17 cellular contexts compared by ENCODE assay signal in the genomic region with DNA sequence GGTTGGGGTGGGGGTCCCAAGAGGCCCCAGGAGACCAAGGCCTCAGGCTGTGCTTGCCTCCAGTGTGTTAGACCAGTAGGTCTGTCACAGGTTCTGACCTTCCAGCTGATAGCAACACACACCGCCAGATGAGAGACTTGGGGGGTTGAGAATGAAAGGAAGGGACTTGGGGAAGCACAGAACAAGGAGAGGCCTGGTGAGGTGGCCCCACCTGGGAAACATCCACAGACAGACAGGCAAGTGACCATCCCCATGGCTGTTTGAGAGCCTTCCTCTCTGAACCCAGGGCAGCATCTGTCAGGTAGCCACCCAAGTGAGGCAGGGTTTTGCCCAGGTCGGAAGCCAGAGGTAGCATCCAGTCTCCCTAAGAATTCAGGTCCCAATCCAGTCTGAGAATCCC.
"Had no signal": no experiment of that assay in that cellular context is flagged by ENCODE, and none has a peak within 500 bp of the region (broad histone marks: within the 10 kb centered on the region; RNA-seq: fewer than 3 reads in every experiment).

No MANE protein-coding gene starts in this region.

- DNase-seq: effector CD4-positive, alpha-beta T cell; foreskin melanocyte; kidney; left colon; left ventricle myocardium superior; naive thymus-derived CD4-positive, alpha-beta T cell; occipital lobe; retina; right lobe of liver; stimulated activated CD4-positive, alpha-beta T cell treated with anti-CD3 and anti-CD28 coated beads, Interleukin-12 subunit alpha, Interleukin-12 subunit beta, amount 100 ng/mL, for 4 hours; stimulated activated naive CD4-positive, alpha-beta T cell treated with Interleukin-2 at 50 U/mL for 16 hours had no signal

- H3K9ac ChIP-seq: parathyroid adenoma had no signal

- H3K9me3 ChIP-seq: psoas muscle, right lobe of liver had no signal

- H3K79me2 ChIP-seq: hepatocyte, parathyroid adenoma had no signal

- H3K4me1 ChIP-seq: parathyroid adenoma, psoas muscle had no signal

- H3K27ac ChIP-seq: coronary artery, hepatocyte, parathyroid adenoma, psoas muscle, right lobe of liver, skin epidermis had no signal

- H3K9me3 Mint-ChIP-seq: naive thymus-derived CD4-positive, alpha-beta T cell had no signal

- H3K27me3 ChIP-seq: hepatocyte, right lobe of liver had no signal

- H3K36me3 Mint-ChIP-seq: naive thymus-derived CD4-positive, alpha-beta T cell had no signal

- H2AFZ ChIP-seq: hepatocyte had no signal

- H3K4me2 ChIP-seq: hepatocyte had no signal

- H3K4me3 ChIP-seq: coronary artery, hepatocyte, lung, psoas muscle, right lobe of liver, skin epidermis had no signal

- H3K4me3 Mint-ChIP-seq: naive thymus-derived CD4-positive, alpha-beta T cell had no signal

- H3K36me3 ChIP-seq: right lobe of liver had no signal

- FAIRE-seq: kidney had no signal
